In the genomic region with DNA sequence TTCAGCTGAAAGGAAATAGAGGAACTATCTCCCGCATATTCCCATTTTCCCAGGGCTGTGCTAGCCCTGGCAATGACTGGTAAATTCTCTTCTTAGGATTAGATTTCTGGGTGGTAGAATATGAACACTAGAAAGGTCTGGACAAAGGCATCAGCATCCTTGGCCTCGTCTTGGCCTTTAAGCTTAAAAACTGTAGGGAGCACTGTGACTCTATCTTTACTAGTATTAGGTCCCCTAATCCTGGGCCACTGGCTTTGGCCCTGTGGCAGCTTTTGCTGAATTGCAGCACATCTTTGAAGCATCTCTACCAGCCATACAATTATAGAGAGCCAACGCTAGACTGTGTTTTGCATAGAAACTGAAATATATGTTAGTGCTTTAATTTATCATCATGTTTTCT, we compare ENCODE assay signal across 10 cellular contexts. TPM values are rescaled to one million over a fixed set of nuclear protein-coding genes. Genes with fewer than 3 reads are reported as not detected.
DNase-seq lines count a peak whose midpoint lies in the region; ATAC-seq and TF ChIP-seq lines count a peak whose summit lies in the region.
"Had no signal": no experiment of that assay in that cellular context is flagged by ENCODE, and none has a peak within 500 bp of the region (broad histone marks: within the 10 kb centered on the region; RNA-seq: fewer than 3 reads in every experiment).

No MANE protein-coding gene starts in this region.

- H3K36me3 ChIP-seq in Caco-2 (ENCODE audit: control insufficient read depth, insufficient read depth, low read length) = no peaks in the 10 kb centered on the region

- ATAC-seq in GM19025 (IDR thresholded peaks at IDR 0.05; ENCODE audit: low read depth, unreplicated experiment) = peak; percentile 48

- no peak overlapping the region for H3K4me3 ChIP-seq in Caco-2 (ENCODE audit: low read depth, low read length)

- H3K4me1 Mint-ChIP-seq in Caco-2 (ENCODE audit: low read depth, unreplicated experiment) = no peaks in the 10 kb centered on the region

- H3K27me3 Mint-ChIP-seq in Caco-2 (ENCODE audit: insufficient read depth, unreplicated experiment) = peaks cover 11% of the 10 kb centered on the region

- H3K4me1 ChIP-seq in Caco-2 = no peaks in the 10 kb centered on the region

- TF ChIP-seq CTCF in Caco-2 (IDR thresholded peaks at IDR 0.05; ENCODE audit: insufficient read depth in 1 of 2, low read depth in 1 of 2, low read length in 1 of 2, severe bottlenecking in 1 of 2, unreplicated experiment in 1 of 2) = no peak

- H3K27me3 ChIP-seq in Caco-2 (replicated peaks; ENCODE audit: control insufficient read depth, insufficient read depth, low read length) = no peaks in the 10 kb centered on the region; the same call in 1 of the 2 replicates

- CTCF ChIA-PET in Caco-2 (lab: Charles Lee) = interaction anchor here (1.0 kb wide), 1 partner anchor 200 kb away, joined by 4 read pairs; no protein-coding TSS in a partner anchor

- intact Hi-C loops in Caco-2 (cut with micrococcal nuclease; ENCODE audit: unreplicated experiment) = loop anchor here (1.0 to 2.0 kb wide), 2 partner anchors 730 to 809 kb away; no protein-coding TSS in a partner anchor

- no peak overlapping the region for H3K4me3 Mint-ChIP-seq in Caco-2 (ENCODE audit: unreplicated experiment)
- H3K4me3 Mint-ChIP-seq: activated naive CD8-positive, alpha-beta T cell had no signal

- DNase-seq in D341Med (ENCODE audit: low spot score) (peak; percentile 38), OCI-M1 (lab: John Stamatoyannopoulos, UW) (peak; percentile 47), erythroblast (lab: John Stamatoyannopoulos, UW) (peak; percentile 20 to 35), NCI-H345 (lab: John Stamatoyannopoulos, UW) (no peak), Caco-2 (no peak), NCI-H510A treated with DMSO at 0.1 percent for 48 hours (lab: John Stamatoyannopoulos, UW) (no peak), COLO829 (ENCODE audit: low spot score) (no peak)
- DNase-seq: foreskin melanocyte had no signal

- POLR2A ChIA-PET in Caco-2 (lab: Charles Lee) = no interaction called here

- no peaks in the 10 kb centered on the region for H3K9me3 ChIP-seq in Caco-2

- no peaks in the 10 kb centered on the region for H3K9me3 Mint-ChIP-seq in Caco-2 (ENCODE audit: unreplicated experiment)

- H3K27ac Mint-ChIP-seq in Caco-2 (ENCODE audit: unreplicated experiment) = no peak overlapping the region
- H3K27ac Mint-ChIP-seq: activated naive CD8-positive, alpha-beta T cell had no signal

- BruUV-seq in Caco-2 (replicated peaks; lab: Mats Ljungman, UMichigan) = no TSS peak

- no peak for TF ChIP-seq POLR2A in erythroblast (IDR thresholded peaks at IDR 0.05; ENCODE audit: low read length)

- H3K36me3 Mint-ChIP-seq in Caco-2 (ENCODE audit: insufficient read depth, unreplicated experiment) = no peaks in the 10 kb centered on the region
- H3K36me3 Mint-ChIP-seq: activated naive CD8-positive, alpha-beta T cell had no signal

RNA-seq across cellular contexts. Expression of a gene that starts 41.5 kb away (rescaled TPM):
- not detected in 2 replicates for total RNA-seq in Caco-2 (2022)

RNA-seq across cellular contexts. Expression of a gene that starts 56.9 kb away (rescaled TPM):
- total RNA-seq in Caco-2 (2022) = 50.7 and 55.4 TPM in 2 replicates

Comparison
In these comparisons a context has a peak if more than half of its experiments do, and no peak if none do; other contexts are left out.
1. DNase-seq: peak in D341Med (single experiment), OCI-M1 (single experiment) and erythroblast (2 of 2); none in NCI-H345 (single experiment), Caco-2 (0 of 2), NCI-H510A treated with DMSO at 0.1 percent for 48 hours (single experiment) and COLO829 (single experiment).